In the genomic region with DNA sequence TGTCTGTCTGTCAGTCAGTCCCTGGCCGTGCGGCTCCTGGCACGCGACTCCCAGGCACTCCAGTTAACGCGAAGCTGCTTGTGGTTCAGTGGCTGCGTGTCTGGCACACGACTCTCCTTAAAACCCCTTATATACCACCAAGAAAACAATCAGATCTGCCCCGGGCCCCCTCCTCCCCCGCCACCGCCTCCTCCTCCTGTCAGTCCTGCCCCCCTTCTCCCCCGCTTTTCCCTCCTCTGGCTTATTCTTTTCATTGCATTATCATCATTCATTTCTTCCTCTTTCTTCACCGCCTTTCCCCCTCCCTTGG, we compare ENCODE assay signal across 10 cellular contexts. TPM values are rescaled to one million over a fixed set of nuclear protein-coding genes. Genes with fewer than 3 reads are reported as not detected.
A peak's percentile ranks its signal among the peaks of the same experiment; 100 is the strongest.
DNase-seq lines count a peak whose midpoint lies in the region; ATAC-seq, FAIRE-seq and TF ChIP-seq lines count a peak whose summit lies in the region.
"Had no signal": no experiment of that assay in that cellular context is flagged by ENCODE, and none has a peak within 500 bp of the region (broad histone marks: within the 10 kb centered on the region; RNA-seq: fewer than 3 reads in every experiment).

A gene (minus strand): TSS at position 105 of the 310 bp plus-strand sequence. CDS start 705 bp downstream, outside the sequence.

- peak within 1 kb of the TSS; percentile 86 for H3K4me2 ChIP-seq in keratinocyte (ENCODE audit: control insufficient read depth, extremely low read depth, insufficient read depth, low read depth, low read length)

- H3K4me3 ChIP-seq in keratinocyte (ENCODE audit: control insufficient read depth in 2 of 3, extremely low read depth in 1 of 3, insufficient read depth in 2 of 3, low read depth in 1 of 3, low read length in 3 of 3), result peak within 1 kb of the TSS; percentile 34 to 78 (median 67)

- H3K36me3 ChIP-seq in keratinocyte (ENCODE audit: control insufficient read depth in 2 of 2, extremely low read depth in 1 of 2, insufficient read depth in 2 of 2, low read length in 2 of 2), result no peaks in the 10 kb centered on the region
- H3K36me3 ChIP-seq: adrenal gland had no signal

- no peak for FAIRE-seq in keratinocyte (lab: Jason Lieb, UNC)

- peaks cover 9% of the 10 kb centered on the region for H4K20me1 ChIP-seq in keratinocyte (ENCODE audit: control insufficient read depth, extremely low read depth, insufficient read depth, low read length)

- DNase-seq in T-helper 1 cell, result no peak
- DNase-seq in keratinocyte (ENCODE audit: low read depth, low spot score), result no peak
- DNase-seq in NCI-H2107 treated with DMSO at 0.1 percent for 48 hours (lab: John Stamatoyannopoulos, UW; ENCODE audit: unreplicated experiment), result no peak
- no peak for DNase-seq in activated CD4-positive, CD25-positive, alpha-beta regulatory T cell (lab: John Stamatoyannopoulos, UW)

- peaks cover 87% of the 10 kb centered on the region for H3K27me3 Mint-ChIP-seq in T-helper 1 cell treated with Interleukin-12 subunit alpha and Interleukin-12 subunit beta and Interleukin-4 antibody, amounts not matched to agents 30 μg/mL and 1 μg/mL, for 36 hours (ENCODE audit: low read depth)
- peaks cover 75% of the 10 kb centered on the region for H3K27me3 Mint-ChIP-seq in activated naive CD8-positive, alpha-beta T cell

- H3K9me3 ChIP-seq in keratinocyte (ENCODE audit: control insufficient read depth, low read depth, low read length), result peaks cover 2% of the 10 kb centered on the region
- H3K9me3 ChIP-seq: adrenal gland had no signal

- H3K36me3 Mint-ChIP-seq in T-helper 1 cell treated with Interleukin-12 subunit alpha and Interleukin-12 subunit beta and Interleukin-4 antibody, amounts not matched to agents 30 μg/mL and 1 μg/mL, for 36 hours (ENCODE audit: low read depth), result peaks cover 8% of the 10 kb centered on the region
- H3K36me3 Mint-ChIP-seq in activated naive CD8-positive, alpha-beta T cell, result peaks cover 3% of the 10 kb centered on the region

- no peak within 1 kb of the TSS for H3K9ac ChIP-seq in keratinocyte (ENCODE audit: control insufficient read depth, extremely low read depth, insufficient read depth, low read length)

- H3K27ac ChIP-seq in keratinocyte (ENCODE audit: control insufficient read depth, insufficient read depth, low read length) (no peak within 1 kb of the TSS), temporal lobe (ENCODE audit: low read depth, low read length) (no peak within 1 kb of the TSS)
- H3K27ac ChIP-seq: adrenal gland, C4-2B had no signal

- peaks cover 2% of the 10 kb centered on the region for H3K4me1 ChIP-seq in keratinocyte (ENCODE audit: control insufficient read depth, extremely low read depth, insufficient read depth, low read length)

- H3K4me1 Mint-ChIP-seq in T-helper 1 cell treated with Interleukin-12 subunit alpha and Interleukin-12 subunit beta and Interleukin-4 antibody, amounts not matched to agents 30 μg/mL and 1 μg/mL, for 36 hours (ENCODE audit: low read depth), result peaks cover 56% of the 10 kb centered on the region
- peaks cover 50% of the 10 kb centered on the region for H3K4me1 Mint-ChIP-seq in activated naive CD8-positive, alpha-beta T cell (ENCODE audit: low read depth)

- peak within 1 kb of the TSS; percentile 97 for H3K4me3 Mint-ChIP-seq in T-helper 1 cell treated with Interleukin-12 subunit alpha and Interleukin-12 subunit beta and Interleukin-4 antibody, amounts not matched to agents 30 μg/mL and 1 μg/mL, for 36 hours
- peak within 1 kb of the TSS; percentile 92 for H3K4me3 Mint-ChIP-seq in activated naive CD8-positive, alpha-beta T cell

- no peaks in the 10 kb centered on the region for H3K79me2 ChIP-seq in keratinocyte (ENCODE audit: control insufficient read depth, insufficient read depth, low read length)

- peaks cover 6% of the 10 kb centered on the region for H3K9me3 Mint-ChIP-seq in T-helper 1 cell treated with Interleukin-12 subunit alpha and Interleukin-12 subunit beta and Interleukin-4 antibody, amounts not matched to agents 30 μg/mL and 1 μg/mL, for 36 hours
- peaks cover 14% of the 10 kb centered on the region for H3K9me3 Mint-ChIP-seq in activated naive CD8-positive, alpha-beta T cell (ENCODE audit: low read depth)

- no peak for ATAC-seq in GM18870 (IDR thresholded peaks at IDR 0.05; ENCODE audit: unreplicated experiment)

- dilution Hi-C loops in keratinocyte (cut with MboI; ENCODE audit: extremely low pct_ligation_motif_present, low sequenced_read_pairs), result no loop called here

- H3K27ac Mint-ChIP-seq in T-helper 1 cell treated with Interleukin-12 subunit alpha and Interleukin-12 subunit beta and Interleukin-4 antibody, amounts not matched to agents 30 μg/mL and 1 μg/mL, for 36 hours, result peak within 1 kb of the TSS; percentile 92
- H3K27ac Mint-ChIP-seq in activated naive CD8-positive, alpha-beta T cell, result no peak within 1 kb of the TSS

- no peak for TF ChIP-seq CTCF in keratinocyte (optimal IDR thresholded peaks at IDR 0.05 in 1 of 3, IDR thresholded peaks at IDR 0.05 in 1 of 3, conservative IDR thresholded peaks at IDR 0.05 in 1 of 3; ENCODE audit: extremely low read depth in 1 of 3, insufficient read depth in 2 of 3, low read length in 3 of 3)

- H2AFZ ChIP-seq in keratinocyte (ENCODE audit: control insufficient read depth, low read length), result peak within 1 kb of the TSS; percentile 85

- H3K9me1 ChIP-seq in keratinocyte (ENCODE audit: control insufficient read depth, extremely low read depth, insufficient read depth, low read length), result no peaks in the 10 kb centered on the region

- peaks cover 90% of the 10 kb centered on the region for H3K27me3 ChIP-seq in keratinocyte (ENCODE audit: control insufficient read depth, extremely low read depth, insufficient read depth, low read length)

RNA-seq across cellular contexts. Expression of the gene that starts here (rescaled TPM):
- not detected in 3 replicates for polyA plus RNA-seq in keratinocyte
- not detected for polyA plus RNA-seq in keratinocyte (2011; ENCODE audit: low read depth)
- polyA plus RNA-seq in keratinocyte (2011; cell fraction: cytosol; rRNA removed), result not detected in 2 replicates
- polyA plus RNA-seq in keratinocyte (2011; cell fraction: nucleus; rRNA removed), result not detected in 2 replicates
- polyA plus RNA-seq in keratinocyte (2012; ENCODE audit: low replicate concordance), result not detected in 2 replicates
- not detected in 3 replicates for polyA minus RNA-seq in keratinocyte
- not detected for polyA minus RNA-seq in keratinocyte (2011; cell fraction: cytosol; rRNA and poly(A)+ RNA removed)
- not detected in 2 replicates for polyA minus RNA-seq in keratinocyte (2011; cell fraction: nucleus; rRNA and poly(A)+ RNA removed)
- total RNA-seq in temporal lobe, result 25.1 TPM
- total RNA-seq: adrenal gland had no signal
- polyA plus RNA-seq: adrenal gland had no signal
